1 cellular context compared by ENCODE assay signal in genomic region chr3:4425707-4426106, GRCh38.
TF ChIP-seq lines count a peak whose summit lies in the region.

No MANE protein-coding gene starts in this region.

TF ChIP-seq in GM12878, 131 proteins besides CTCF, POLR2A, EP300 and RAD21 (continued from another document):
- TF ChIP-seq ZNF592 (IDR thresholded peaks at IDR 0.05) (peak; percentile 91), MLLT1 (IDR thresholded peaks at IDR 0.05) (peak; percentile 72), RAD51 (IDR thresholded peaks at IDR 0.05) (peak; percentile 79), NBN (IDR thresholded peaks at IDR 0.05) (peak; percentile 67), BHLHE40 (IDR thresholded peaks at IDR 0.05; ENCODE audit: borderline replicate concordance in 1 of 2, low read depth in 2 of 2, low read length in 1 of 2) (peak; percentile 80 to 91), NKRF (conservative IDR thresholded peaks at IDR 0.05) (no peak), ZBTB4 (CRISPR knock-in tag; IDR thresholded peaks at IDR 0.05) (0 out of 2 replicates have a peak, but pooled peaks have one; percentile 19), GATAD2B (conservative IDR thresholded peaks at IDR 0.05; ENCODE audit: low read depth) (peak; percentile 60; the same call in 1 of the 2 replicates), CHD2 (IDR thresholded peaks at IDR 0.05; ENCODE audit: borderline replicate concordance, low read depth, low read length) (peak; percentile 44; the same call in 1 of the 2 replicates), MEF2B (IDR thresholded peaks at IDR 0.05; ENCODE audit: partially characterized antibody, poor library complexity, severe bottlenecking) (peak; percentile 85), NR2F1 (conservative IDR thresholded peaks at IDR 0.05) (peak; percentile 83), ZBED1 (IDR thresholded peaks at IDR 0.05; ENCODE audit: borderline replicate concordance) (no peak), MYB (IDR thresholded peaks at IDR 0.05; ENCODE audit: borderline replicate concordance, low read depth, low read length) (no peak), IKZF2 (IDR thresholded peaks at IDR 0.05) (peak in 1 of 2 experiments; percentile 9; a peak in 1 of 4 replicates), ZNF207 (IDR thresholded peaks at IDR 0.05; ENCODE audit: borderline replicate concordance) (no peak), CBX5 (IDR thresholded peaks at IDR 0.05; ENCODE audit: low read depth) (0 out of 2 replicates have a peak, but pooled peaks have one; percentile 28), PRDM15 (CRISPR knock-in tag; IDR thresholded peaks at IDR 0.05) (0 out of 2 replicates have a peak, but pooled peaks have one; percentile 49), USF2 (IDR thresholded peaks at IDR 0.05; ENCODE audit: borderline replicate concordance, low read depth, low read length) (peak; percentile 42; the same call in 1 of the 2 replicates), MAX (IDR thresholded peaks at IDR 0.05; ENCODE audit: low read depth, low read length) (peak; percentile 78; the same call in 1 of the 2 replicates), CEBPB (IDR thresholded peaks at IDR 0.05; ENCODE audit: borderline replicate concordance in 1 of 2, low read depth in 2 of 2, low read length in 2 of 2) (no peak), ATF7 (IDR thresholded peaks at IDR 0.05; ENCODE audit: low read depth) (peak; percentile 23; the same call in 1 of the 2 replicates)
TF ChIP-seq in GM12878: peak in this region for 19.
